8 cellular contexts compared by ENCODE assay signal in the genomic region with DNA sequence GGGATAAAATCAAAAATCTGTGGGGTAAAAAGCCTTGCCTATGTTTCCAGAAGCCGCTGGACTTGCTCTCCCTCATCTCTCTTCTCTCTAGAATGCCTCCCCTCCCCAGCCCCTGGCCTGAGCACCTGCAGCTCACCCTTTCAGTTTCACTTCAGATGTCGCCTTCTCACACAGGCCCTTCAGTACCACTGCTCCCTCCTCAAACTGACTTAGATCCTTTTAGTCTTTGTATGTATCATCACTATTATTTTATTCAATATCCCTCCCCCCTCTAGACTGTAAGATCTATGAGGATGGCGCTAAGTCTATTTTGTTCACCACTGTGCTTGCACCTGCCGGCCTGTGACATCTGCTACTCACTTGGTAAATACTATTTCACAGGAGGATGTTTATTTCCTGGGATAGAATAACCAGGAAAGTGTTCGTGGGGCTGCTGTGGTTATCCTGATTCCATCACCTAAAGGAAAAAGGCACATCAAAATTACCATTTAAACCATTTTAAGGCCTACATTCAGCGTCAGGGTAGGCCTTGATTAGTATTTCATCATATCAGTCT.
A peak's percentile ranks its signal among the peaks of the same experiment; 100 is the strongest.
DNase-seq lines count a peak whose midpoint lies in the region; ATAC-seq and TF ChIP-seq lines count a peak whose summit lies in the region.

No MANE protein-coding gene starts in this region.

- peaks cover 7 to 22% of the 10 kb centered on the region in 2 donors for H3K4me1 ChIP-seq in thyroid gland

- peak; percentile 94 for ATAC-seq in GM21423 (IDR thresholded peaks at IDR 0.05; ENCODE audit: unreplicated experiment)
- ATAC-seq in activated T-helper 17 cell treated with anti-CD3 and anti-CD28 coated beads, Interleukin-2, amount 50 U/mL, for 72 hours (replicated peaks) = peak; percentile 87
- ATAC-seq in WTC11 = no peak

- no peaks in the 10 kb centered on the region for H3K9me3 ChIP-seq in thyroid gland

- peaks cover 6% of the 10 kb centered on the region for H3K4me1 Mint-ChIP-seq in activated T-helper 17 cell treated with anti-CD3 and anti-CD28 coated beads, Interleukin-2, amount 50 U/mL, for 72 hours
- 0 out of 2 replicates have a peak, but pooled peaks cover 3% of the 10 kb centered on the region for H3K4me1 Mint-ChIP-seq in WTC11

- DNase-seq in DMS79 treated with DMSO at 0.1 percent for 48 hours (lab: John Stamatoyannopoulos, UW) (peak; percentile 46), NAMALWA (ENCODE audit: low spot score) (peak; percentile 61), thyroid gland (peak; percentile 71 to 73), WTC11 (ENCODE audit: low spot score) (no peak), mesenteric fat pad (ENCODE audit: low spot score) (no peak), DMS 273 (lab: John Stamatoyannopoulos, UW; ENCODE audit: unreplicated experiment) (no peak)

- intact Hi-C loops in thyroid gland (cut with DNase I) = no loop called here

- H3K36me3 Mint-ChIP-seq in activated T-helper 17 cell treated with anti-CD3 and anti-CD28 coated beads, Interleukin-2, amount 50 U/mL, for 72 hours (ENCODE audit: low read depth) = no peaks in the 10 kb centered on the region
- no peaks in the 10 kb centered on the region for H3K36me3 Mint-ChIP-seq in WTC11

- H3K27me3 ChIP-seq in thyroid gland = no peaks in the 10 kb centered on the region

- no peaks in the 10 kb centered on the region for H3K9me3 Mint-ChIP-seq in activated T-helper 17 cell treated with anti-CD3 and anti-CD28 coated beads, Interleukin-2, amount 50 U/mL, for 72 hours
- H3K9me3 Mint-ChIP-seq in WTC11 = no peaks in the 10 kb centered on the region

- H3K4me3 Mint-ChIP-seq in activated T-helper 17 cell treated with anti-CD3 and anti-CD28 coated beads, Interleukin-2, amount 50 U/mL, for 72 hours = peak overlapping the region; percentile 66
- no peak overlapping the region for H3K4me3 Mint-ChIP-seq in WTC11

- H3K4me3 ChIP-seq in thyroid gland (replicated peaks in 1 of 3) = peak overlapping the region in 1 of 3 donors; percentile 8

- CTCF ChIA-PET in WTC11 (lab: Charles Lee) = no interaction called here

- TF ChIP-seq POLR2A in thyroid gland (IDR thresholded peaks at IDR 0.05) = no peak

- TF ChIP-seq CTCF in thyroid gland (IDR thresholded peaks at IDR 0.05) (no peak), WTC11 (IDR thresholded peaks at IDR 0.05) (no peak)

- H3K27me3 Mint-ChIP-seq in activated T-helper 17 cell treated with anti-CD3 and anti-CD28 coated beads, Interleukin-2, amount 50 U/mL, for 72 hours = no peaks in the 10 kb centered on the region
- H3K27me3 Mint-ChIP-seq in WTC11 (ENCODE audit: low read depth) = no peaks in the 10 kb centered on the region

- peak overlapping the region; percentile 32 to 62 (median 59) for H3K27ac ChIP-seq in thyroid gland

- WGBS in thyroid gland, 2 donors = 53 to 58% methylated on average over 6 of the region's 6 CpGs

- H3K36me3 ChIP-seq in thyroid gland = no peaks in the 10 kb centered on the region

- POLR2A ChIA-PET in WTC11 (lab: Charles Lee) = no interaction called here

- H3K27ac Mint-ChIP-seq in activated T-helper 17 cell treated with anti-CD3 and anti-CD28 coated beads, Interleukin-2, amount 50 U/mL, for 72 hours = peak overlapping the region; percentile 80
- no peak overlapping the region; the same call in 1 of the 2 replicates for H3K27ac Mint-ChIP-seq in WTC11

TF ChIP-seq in WTC11, 78 proteins besides CTCF, POLR2A, EP300 and RAD21:
- TF ChIP-seq HMGA2 (CRISPR knock-in tag; IDR thresholded peaks at IDR 0.05) = no peak

Comparison
In these comparisons a context has a peak if more than half of its experiments do, and no peak if none do; other contexts are left out.
1. DNase-seq: peak in DMS79 treated with DMSO at 0.1 percent for 48 hours (single experiment), NAMALWA (single experiment) and thyroid gland (2 of 2); none in WTC11 (single experiment), mesenteric fat pad (single experiment) and DMS 273 (single experiment).